ENCODE assay signal across 8 cellular contexts in genomic region chr12:401235-402126, GRCh38. TPM values are rescaled to one million over a fixed set of nuclear protein-coding genes. Genes with fewer than 3 reads are reported as not detected.
DNase-seq lines count a peak whose midpoint lies in the region; ATAC-seq and TF ChIP-seq lines count a peak whose summit lies in the region.

TSS of gene CCDC77 (plus strand) at chr12:401644. CDS start at chr12:409384, 7,740 bp downstream.

- TF ChIP-seq CTCF in esophagus squamous epithelium (IDR thresholded peaks at IDR 0.05): peak in 2 of 6 experiments; percentile 24 to 46
- TF ChIP-seq CTCF in natural killer cell (IDR thresholded peaks at IDR 0.05): no peak

- TF ChIP-seq POLR2A in esophagus squamous epithelium (IDR thresholded peaks at IDR 0.05): no peak

- intact Hi-C loops in CD4-positive, alpha-beta memory T cell (cut with micrococcal nuclease): loop anchor here (5.0 kb wide), 1 partner anchor 351 kb away; the partner anchor contains the start of gene WNK1
- intact Hi-C loops in esophagus squamous epithelium (cut with DNase I) (no loop called here), natural killer cell (cut with micrococcal nuclease) (loop anchor here (1.0 kb wide), 1 partner anchor 12 kb away; the partner anchor contains the start of gene KDM5A)

- peaks cover 17% of the 10 kb centered on the region for H3K4me1 ChIP-seq in CD4-positive, alpha-beta memory T cell (ENCODE audit: insufficient read depth, low read length)
- H3K4me1 ChIP-seq in HUES48 (ENCODE audit: control insufficient read depth, insufficient read depth, low read length): 0 out of 2 replicates have a peak, but pooled peaks cover 7% of the 10 kb centered on the region
- H3K4me1 ChIP-seq in esophagus squamous epithelium: peaks cover 0 to 21% (median 13%) of the 10 kb centered on the region in 3 donors
- peaks cover 9% of the 10 kb centered on the region for H3K4me1 ChIP-seq in stomach smooth muscle (ENCODE audit: control insufficient read depth, insufficient read depth, low read length)

- peaks cover 0 to 3% (median under 1%) of the 10 kb centered on the region in 4 donors for H3K4me1 Mint-ChIP-seq in CD4-positive, alpha-beta memory T cell
- H3K4me1 Mint-ChIP-seq in natural killer cell: no peaks in the 10 kb centered on the region

- POLR2A ChIA-PET in CD4-positive, alpha-beta memory T cell (lab: Charles Lee; ENCODE audit: partially characterized antibody): interaction anchor here (0.6 to 6.3 kb wide), 7 partner anchors 8 to 1583 kb away, joined by 3 to 84 read pairs (median 3); partner anchors contain the start of genes KDM5A and RAD52

- H3K4me3 ChIP-seq in CD4-positive, alpha-beta memory T cell (ENCODE audit: low read length in 2 of 2): peak within 1 kb of the TSS; percentile 88 to 98
- peak within 1 kb of the TSS; percentile 99 for H3K4me3 ChIP-seq in HUES48 (ENCODE audit: low read depth, low read length)
- peak within 1 kb of the TSS; percentile 61 to 78 (median 72) for H3K4me3 ChIP-seq in esophagus squamous epithelium
- H3K4me3 ChIP-seq in stomach smooth muscle (ENCODE audit: low read length in 2 of 2): peak within 1 kb of the TSS; percentile 91 to 95

- 0 to 1% methylated on average over 31 to 37 of the region's 47 CpGs for WGBS in esophagus squamous epithelium, 2 donors

- H3K36me3 Mint-ChIP-seq in CD4-positive, alpha-beta memory T cell: peaks cover 4 to 9% of the 10 kb centered on the region in 2 donors
- no peaks in the 10 kb centered on the region for H3K36me3 Mint-ChIP-seq in natural killer cell

- DNase-seq in CD4-positive, alpha-beta memory T cell: peak; percentile 92 to 97 (median 95)
- DNase-seq in activated CD8-positive, alpha-beta memory T cell treated with anti-CD3 and anti-CD28 coated beads for 48 hours (ENCODE audit: low read depth in 2 of 3, low spot score in 2 of 3): peak; percentile 82 to 87 (median 85)
- no peak for DNase-seq in esophagus squamous epithelium (lab: John Stamatoyannopoulos, UW)
- DNase-seq in natural killer cell: peak; percentile 95
- DNase-seq in NCI-H146 treated with DMSO at 0.1 percent for 48 hours (lab: John Stamatoyannopoulos, UW; ENCODE audit: unreplicated experiment): no peak

- no peaks in the 10 kb centered on the region for H3K36me3 ChIP-seq in CD4-positive, alpha-beta memory T cell (ENCODE audit: insufficient read depth, low read length)
- H3K36me3 ChIP-seq in HUES48 (ENCODE audit: control insufficient read depth, insufficient read depth, low read length): peaks cover 25% of the 10 kb centered on the region
- H3K36me3 ChIP-seq in esophagus squamous epithelium: no peaks in the 10 kb centered on the region
- no peaks in the 10 kb centered on the region for H3K36me3 ChIP-seq in stomach smooth muscle (ENCODE audit: control insufficient read depth in 2 of 2, insufficient read depth in 2 of 2, low read length in 2 of 2)

- no peaks in the 10 kb centered on the region for H3K9me3 ChIP-seq in CD4-positive, alpha-beta memory T cell (ENCODE audit: control insufficient read depth in 1 of 2, low read length in 2 of 2)
- H3K9me3 ChIP-seq in HUES48 (ENCODE audit: control insufficient read depth, insufficient read depth, low read length) (no peaks in the 10 kb centered on the region), esophagus squamous epithelium (no peaks in the 10 kb centered on the region), stomach smooth muscle (ENCODE audit: control insufficient read depth in 2 of 2, low read length in 2 of 2) (no peaks in the 10 kb centered on the region)

- no peak within 1 kb of the TSS for H3K27ac Mint-ChIP-seq in CD4-positive, alpha-beta memory T cell
- H3K27ac Mint-ChIP-seq in natural killer cell: no peak within 1 kb of the TSS

- H3K27me3 ChIP-seq in CD4-positive, alpha-beta memory T cell (ENCODE audit: insufficient read depth, low read length): no peaks in the 10 kb centered on the region
- H3K27me3 ChIP-seq in HUES48 (ENCODE audit: control insufficient read depth, insufficient read depth, low read length): no peaks in the 10 kb centered on the region
- H3K27me3 ChIP-seq in esophagus squamous epithelium: no peaks in the 10 kb centered on the region
- no peaks in the 10 kb centered on the region for H3K27me3 ChIP-seq in stomach smooth muscle (ENCODE audit: control insufficient read depth in 1 of 2, insufficient read depth in 2 of 2, low read length in 2 of 2)

- ATAC-seq in GM21381 (IDR thresholded peaks at IDR 0.05; ENCODE audit: unreplicated experiment) (peak; percentile 98), natural killer cell (peak; percentile 100)

- peak within 1 kb of the TSS; percentile 68 for H3K27ac ChIP-seq in CD4-positive, alpha-beta memory T cell (ENCODE audit: low read depth, low read length)
- peak within 1 kb of the TSS; percentile 86 for H3K27ac ChIP-seq in HUES48 (ENCODE audit: low read depth, low read length)
- H3K27ac ChIP-seq in esophagus squamous epithelium: peak within 1 kb of the TSS; percentile 80 to 88 (median 82)
- H3K27ac ChIP-seq in stomach smooth muscle (ENCODE audit: low read length): peak within 1 kb of the TSS; percentile 67

- H3K9ac ChIP-seq in HUES48 (ENCODE audit: low read depth, low read length) (peak within 1 kb of the TSS; percentile 90), stomach smooth muscle (ENCODE audit: low read length in 2 of 2) (peak within 1 kb of the TSS; percentile 84 to 88)

- H3K4me3 Mint-ChIP-seq in CD4-positive, alpha-beta memory T cell: peak within 1 kb of the TSS in 1 of 8 donors; percentile 5
- peak within 1 kb of the TSS; percentile 1 for H3K4me3 Mint-ChIP-seq in natural killer cell

- peaks cover 0 to 1% (median 0%) of the 10 kb centered on the region in 8 donors for H3K9me3 Mint-ChIP-seq in CD4-positive, alpha-beta memory T cell
- H3K9me3 Mint-ChIP-seq in natural killer cell: no peaks in the 10 kb centered on the region

- H3K27me3 Mint-ChIP-seq in CD4-positive, alpha-beta memory T cell: no peaks in the 10 kb centered on the region
- H3K27me3 Mint-ChIP-seq in natural killer cell (ENCODE audit: low read depth in 2 of 2): no peaks in the 10 kb centered on the region

- CTCF ChIA-PET in CD4-positive, alpha-beta memory T cell (lab: Charles Lee; ENCODE audit: partially characterized antibody): interaction anchor here (0.7 to 2.2 kb wide), 9 partner anchors 8 to 729 kb away, joined by 3 to 10 read pairs (median 4); partner anchors contain the start of gene KDM5A

RNA-seq across cellular contexts. Expression of gene CCDC77, which starts in this region (rescaled TPM):
- 10 to 100 TPM in 1 of 2 experiments, 1 to 10 TPM in 1; 7.9 to 13.0 TPM for total RNA-seq in CD4-positive, alpha-beta memory T cell
- 1 to 10 TPM; 5.3 to 9.0 TPM for polyA plus RNA-seq in CD4-positive, alpha-beta memory T cell
- total RNA-seq in esophagus squamous epithelium (1 to 10 TPM; 4.3 to 7.8 (median 5.3) TPM), natural killer cell (10 to 100 TPM; 10.9 to 18.5 (median 15.1) TPM)

Comparison
In these comparisons a context has a peak if more than half of its experiments do, and no peak if none do; other contexts are left out.
1. DNase-seq: peak in CD4-positive, alpha-beta memory T cell (5 of 5), activated CD8-positive, alpha-beta memory T cell treated with anti-CD3 and anti-CD28 coated beads for 48 hours (3 of 3) and natural killer cell (single experiment); none in esophagus squamous epithelium (single experiment) and NCI-H146 treated with DMSO at 0.1 percent for 48 hours (single experiment).
2. Peak in every context shown above with its lines, with median percentiles within 50 percentile points of each other: H3K27ac ChIP-seq and H3K4me3 ChIP-seq.